Comparison of ENCODE assay signal across 12 cellular contexts in genomic region chr11:9687736-9688494, GRCh38. TPM values are rescaled to one million over a fixed set of nuclear protein-coding genes. Genes with fewer than 3 reads are reported as not detected.
DNase-seq lines count a peak whose midpoint lies in the region; ATAC-seq and TF ChIP-seq lines count a peak whose summit lies in the region.
"Had no signal": no experiment of that assay in that cellular context is flagged by ENCODE, and none has a peak within 500 bp of the region (broad histone marks: within the 10 kb centered on the region; RNA-seq: fewer than 3 reads in every experiment).

No MANE protein-coding gene starts in this region.

- H3K36me3 ChIP-seq in BE2C, result no peaks in the 10 kb centered on the region
- H3K36me3 ChIP-seq in duodenal mucosa (ENCODE audit: control insufficient read depth in 1 of 2, insufficient read depth in 2 of 2, low read length in 2 of 2), result no peaks in the 10 kb centered on the region

- H3K27me3 ChIP-seq in BE2C (no peaks in the 10 kb centered on the region), duodenal mucosa (ENCODE audit: control insufficient read depth in 1 of 2, insufficient read depth in 2 of 2, low read length in 2 of 2) (no peaks in the 10 kb centered on the region)

- DNase-seq in BE2C (peak; percentile 23), NAMALWA (ENCODE audit: low spot score) (peak; percentile 51), myocyte (ENCODE audit: low read depth) (peak; percentile 30), DMS53 treated with DMSO at 0.1 percent for 48 hours (lab: John Stamatoyannopoulos, UW; ENCODE audit: unreplicated experiment) (no peak), lower leg skin (ENCODE audit: low spot score in 2 of 2) (no peak), GM13976 (ENCODE audit: low spot score) (no peak)
- no peak for DNase-seq in stimulated activated naive CD8-positive, alpha-beta T cell treated with anti-CD3 and anti-CD28 coated beads, Interleukin-15, Interleukin-2, amounts not matched to agents 100 U/mL and 50 U/mL, for 24 hours
- DNase-seq: activated gamma-delta T cell treated with Interleukin-2 at 50 U/mL for 16 hours; CD8-positive, alpha-beta T cell; NCI-H146; T-helper 2 cell had no signal

- H3K27ac ChIP-seq in duodenal mucosa (ENCODE audit: low read depth, low read length), result peak overlapping the region; percentile 64

- H3K4me3 ChIP-seq in BE2C (ENCODE audit: low read depth, low read length) (no peak overlapping the region), duodenal mucosa (ENCODE audit: low read depth in 1 of 2, low read length in 2 of 2) (no peak overlapping the region), lower leg skin (ENCODE audit: low read depth, poor library complexity, severe bottlenecking) (no peak overlapping the region)

- H3K4me1 ChIP-seq in BE2C (peaks cover 15% of the 10 kb centered on the region), duodenal mucosa (ENCODE audit: control insufficient read depth in 1 of 2, insufficient read depth in 2 of 2, low read length in 2 of 2) (peaks cover 0 to 21% of the 10 kb centered on the region in 2 donors)

- TF ChIP-seq POLR2A in lower leg skin (IDR thresholded peaks at IDR 0.05), result no peak

- intact Hi-C loops in lower leg skin (cut with DNase I; ENCODE audit: low total_unique reads), result loop anchor here (10.0 kb wide), 1 partner anchor 47 kb away; no protein-coding TSS in a partner anchor

- no peak overlapping the region for H3K9ac ChIP-seq in duodenal mucosa (ENCODE audit: low read depth in 1 of 2, low read length in 2 of 2)

- 85 to 89% methylated on average over 2 of the region's 2 CpGs for WGBS in lower leg skin, 2 donors

- no peak for ATAC-seq in stimulated activated naive CD8-positive, alpha-beta T cell treated with anti-CD3 and anti-CD28 coated beads, Interleukin-15, Interleukin-2, amounts not matched to agents 100 U/mL and 50 U/mL, for 24 hours
- ATAC-seq: CD8-positive, alpha-beta T cell had no signal

- H3K9me3 ChIP-seq in BE2C, result no peaks in the 10 kb centered on the region
- no peaks in the 10 kb centered on the region for H3K9me3 ChIP-seq in duodenal mucosa (ENCODE audit: control insufficient read depth in 1 of 2, low read length in 2 of 2)

- no peak for TF ChIP-seq CTCF in BE2C (IDR thresholded peaks at IDR 0.05; ENCODE audit: low read depth, low read length)
- TF ChIP-seq CTCF in lower leg skin (IDR thresholded peaks at IDR 0.05), result no peak
- no peak for TF ChIP-seq CTCF in GM13976 (IDR thresholded peaks at IDR 0.05; ENCODE audit: borderline replicate concordance, control extremely low read depth, extremely low read depth, insufficient read depth, missing control alignments)

- in situ Hi-C loops in GM13976 (cut with MboI; ENCODE audit: low sequenced_read_pairs, unreplicated experiment), result no loop called here

RNA-seq across cellular contexts. Expression of gene SWAP70, which starts 24.0 kb away (rescaled TPM):
- polyA plus RNA-seq in BE2C (2012; ENCODE audit: insufficient read depth, insufficient read length, low read depth), result 6.5 TPM
- total RNA-seq in myocyte (14.7 and 23.5 TPM in 2 replicates), lower leg skin (10 to 100 TPM; 40.8 to 83.1 (median 56.3) TPM)
- polyA plus RNA-seq in myocyte (2012), result 20.6 TPM

Comparison
In these comparisons a context has a peak if more than half of its experiments do, and no peak if none do; other contexts are left out.
1. DNase-seq: peak in BE2C (single experiment), NAMALWA (single experiment) and myocyte (single experiment); none in DMS53 treated with DMSO at 0.1 percent for 48 hours (single experiment), lower leg skin (0 of 2), GM13976 (single experiment) and stimulated activated naive CD8-positive, alpha-beta T cell treated with anti-CD3 and anti-CD28 coated beads, Interleukin-15, Interleukin-2, amounts not matched to agents 100 U/mL and 50 U/mL, for 24 hours (single experiment).